27 cellular contexts compared by ENCODE assay signal in genomic region chr7:111242361-111242760, GRCh38.
"Had no signal": no experiment of that assay in that cellular context is flagged by ENCODE, and none has a peak within 500 bp of the region (broad histone marks: within the 10 kb centered on the region; RNA-seq: fewer than 3 reads in every experiment).

No MANE protein-coding gene starts in this region.

- DNase-seq: activated B cell treated with CpG ODN at 0.5 μM for 24 hours; activated CD4-positive, alpha-beta T cell treated with anti-CD3 and anti-CD28 coated beads, Interleukin-2, amount 50 U/mL, for 1 hour; activated CD8-positive, alpha-beta memory T cell treated with anti-CD3 and anti-CD28 coated beads, Interleukin-2, amount 10 ng/mL, durations not matched to agents 7 days and 5 days; activated CD8-positive, alpha-beta T cell treated with anti-CD3 and anti-CD28 coated beads, Interleukin-2, amount 10 ng/mL, durations not matched to agents 7 days and 5 days; activated naive CD4-positive, alpha-beta T cell; activated T-cell treated with anti-CD3 and anti-CD28 coated beads for 4 hours; activated T-cell treated with anti-CD3 and anti-CD28 coated beads, Interleukin-2, amount 50 U/mL, for 72 hours; anterior cingulate cortex; colonic mucosa; effector CD8-positive, alpha-beta T cell; left lung; lower lobe of right lung; ovary; sigmoid colon; small intestine; stimulated activated CD4-positive, alpha-beta T cell treated with anti-CD3 and anti-CD28 coated beads, Interleukin-4, amount 100 ng/mL, for 24 hours; stimulated activated naive CD8-positive, alpha-beta T cell treated with anti-CD3 and anti-CD28 coated beads, Interleukin-15, amount 100 ng/mL, for 72 hours; substantia nigra; upper lobe of left lung had no signal

- H3K9me3 ChIP-seq: colonic mucosa, left lung, lower lobe of right lung, neutrophil, ovary, sigmoid colon, upper lobe of left lung, vagina had no signal

- H3K9me3 Mint-ChIP-seq: activated B cell treated with CpG ODN at 0.5 μM for 24 hours; activated naive CD4-positive, alpha-beta T cell treated with anti-CD3 and anti-CD28 coated beads, Interleukin-2, amount 50 U/mL, for 72 hours; activated T-cell treated with anti-CD3 and anti-CD28 coated beads, Interleukin-2, amount 50 U/mL, for 72 hours; nephron; stimulated activated naive CD8-positive, alpha-beta T cell treated with anti-CD3 and anti-CD28 coated beads, Interleukin-15, amount 100 ng/mL, for 72 hours; T-helper 2 cell treated with Interferon-gamma antibody and Interleukin-4, amounts not matched to agents 5 μg/mL and 100 μg/mL, for 36 hours had no signal

- H3K36me3 ChIP-seq: colonic mucosa, left lung, lower lobe of right lung, neutrophil, ovary, sigmoid colon, upper lobe of left lung, vagina had no signal

- H3K27ac Mint-ChIP-seq: activated B cell treated with CpG ODN at 0.5 μM for 24 hours; activated CD8-positive, alpha-beta memory T cell treated with anti-CD3 and anti-CD28 coated beads, Interleukin-2, amount 10 ng/mL, durations not matched to agents 7 days and 5 days; activated CD8-positive, alpha-beta T cell treated with anti-CD3 and anti-CD28 coated beads, Interleukin-2, amount 10 ng/mL, durations not matched to agents 7 days and 5 days; activated naive CD4-positive, alpha-beta T cell treated with anti-CD3 and anti-CD28 coated beads, Interleukin-2, amount 50 U/mL, for 72 hours; activated T-cell treated with anti-CD3 and anti-CD28 coated beads, Interleukin-2, amount 50 U/mL, for 72 hours; nephron; progenitor cell of endocrine pancreas; stimulated activated memory B cell treated with anti-CD40 and anti-IgM and Interleukin-4, amounts not matched to agents 10 μg/mL and 1 μg/mL and 100 μg/mL, for 72 hours; T-helper 2 cell treated with Interferon-gamma antibody and Interleukin-4, amounts not matched to agents 5 μg/mL and 100 μg/mL, for 36 hours had no signal

- H3K27me3 ChIP-seq: colonic mucosa, left lung, neutrophil, ovary, sigmoid colon, upper lobe of left lung, vagina had no signal

- H3K27ac ChIP-seq: colonic mucosa, epithelial cell of prostate, left lung, lower lobe of right lung, neutrophil, ovary, sigmoid colon, upper lobe of left lung, vagina had no signal

- H3K27me3 Mint-ChIP-seq: activated B cell treated with CpG ODN at 0.5 μM for 24 hours; activated CD8-positive, alpha-beta memory T cell treated with anti-CD3 and anti-CD28 coated beads, Interleukin-2, amount 10 ng/mL, durations not matched to agents 7 days and 5 days; progenitor cell of endocrine pancreas; stimulated activated memory B cell treated with anti-CD40 and anti-IgM and Interleukin-4, amounts not matched to agents 10 μg/mL and 1 μg/mL and 100 μg/mL, for 72 hours; stimulated activated naive CD8-positive, alpha-beta T cell treated with anti-CD3 and anti-CD28 coated beads, Interleukin-15, amount 100 ng/mL, for 72 hours had no signal

- H3K4me3 ChIP-seq: colonic mucosa, left lung, lower lobe of right lung, ovary, sigmoid colon, upper lobe of left lung, vagina had no signal

- H3K4me1 ChIP-seq: colonic mucosa, left lung, vagina had no signal

- H3K36me3 Mint-ChIP-seq: activated CD8-positive, alpha-beta memory T cell treated with anti-CD3 and anti-CD28 coated beads, Interleukin-2, amount 10 ng/mL, durations not matched to agents 7 days and 5 days; activated naive CD4-positive, alpha-beta T cell treated with anti-CD3 and anti-CD28 coated beads, Interleukin-2, amount 50 U/mL, for 72 hours; stimulated activated memory B cell treated with anti-CD40 and anti-IgM and Interleukin-4, amounts not matched to agents 10 μg/mL and 1 μg/mL and 100 μg/mL, for 72 hours had no signal

- H3K4me3 Mint-ChIP-seq: activated B cell treated with CpG ODN at 0.5 μM for 24 hours; activated CD8-positive, alpha-beta memory T cell treated with anti-CD3 and anti-CD28 coated beads, Interleukin-2, amount 10 ng/mL, durations not matched to agents 7 days and 5 days; activated CD8-positive, alpha-beta T cell treated with anti-CD3 and anti-CD28 coated beads, Interleukin-2, amount 10 ng/mL, durations not matched to agents 7 days and 5 days; activated T-cell treated with anti-CD3 and anti-CD28 coated beads, Interleukin-2, amount 50 U/mL, for 72 hours; nephron; stimulated activated memory B cell treated with anti-CD40 and anti-IgM and Interleukin-4, amounts not matched to agents 10 μg/mL and 1 μg/mL and 100 μg/mL, for 72 hours; stimulated activated naive CD8-positive, alpha-beta T cell treated with anti-CD3 and anti-CD28 coated beads, Interleukin-15, amount 100 ng/mL, for 72 hours; T-helper 2 cell treated with Interferon-gamma antibody and Interleukin-4, amounts not matched to agents 5 μg/mL and 100 μg/mL, for 36 hours had no signal
